In genomic region chr16:80085606-80086005, GRCh38 we compare ENCODE assay signal across 17 cellular contexts.
A peak's percentile ranks its signal among the peaks of the same experiment; 100 is the strongest.
DNase-seq lines count a peak whose midpoint lies in the region; ATAC-seq, FAIRE-seq and TF ChIP-seq lines count a peak whose summit lies in the region.
"Had no signal": no experiment of that assay in that cellular context is flagged by ENCODE, and none has a peak within 500 bp of the region (broad histone marks: within the 10 kb centered on the region; RNA-seq: fewer than 3 reads in every experiment).

No MANE protein-coding gene starts in this region.

- H3K36me3 ChIP-seq in RWPE2 (ENCODE audit: low read depth) = no peaks in the 10 kb centered on the region
- no peaks in the 10 kb centered on the region for H3K36me3 ChIP-seq in keratinocyte (ENCODE audit: control insufficient read depth in 2 of 2, extremely low read depth in 1 of 2, insufficient read depth in 2 of 2, low read length in 2 of 2)
- H3K36me3 ChIP-seq in upper lobe of left lung = no peaks in the 10 kb centered on the region

- H3K4me1 Mint-ChIP-seq in naive thymus-derived CD8-positive, alpha-beta T cell = no peaks in the 10 kb centered on the region
- H3K4me1 Mint-ChIP-seq: CD14-positive monocyte had no signal

- no peaks in the 10 kb centered on the region for H3K9me3 ChIP-seq in RWPE2 (ENCODE audit: severe bottlenecking)
- no peaks in the 10 kb centered on the region for H3K9me3 ChIP-seq in keratinocyte (ENCODE audit: control insufficient read depth, low read depth, low read length)
- H3K9me3 ChIP-seq in upper lobe of left lung = no peaks in the 10 kb centered on the region

- H3K4me3 ChIP-seq in RWPE2 (ENCODE audit: severe bottlenecking) (no peak overlapping the region), keratinocyte (ENCODE audit: control insufficient read depth in 2 of 3, extremely low read depth in 1 of 3, insufficient read depth in 2 of 3, low read depth in 1 of 3, low read length in 3 of 3) (no peak overlapping the region), upper lobe of left lung (no peak overlapping the region)

- no peaks in the 10 kb centered on the region for H3K27me3 Mint-ChIP-seq in naive thymus-derived CD8-positive, alpha-beta T cell

- H3K79me2 ChIP-seq in keratinocyte (ENCODE audit: control insufficient read depth, insufficient read depth, low read length) = no peaks in the 10 kb centered on the region

- H3K9me3 Mint-ChIP-seq in naive thymus-derived CD8-positive, alpha-beta T cell = peaks cover 0 to 2% (median 0%) of the 10 kb centered on the region in 9 donors
- H3K9me3 Mint-ChIP-seq: CD8-positive, alpha-beta T cell; H9 had no signal

- TF ChIP-seq POLR2A in upper lobe of left lung (IDR thresholded peaks at IDR 0.05) = no peak

- H3K27ac Mint-ChIP-seq in naive thymus-derived CD8-positive, alpha-beta T cell = no peak overlapping the region
- H3K27ac Mint-ChIP-seq: CD14-positive monocyte; CD8-positive, alpha-beta T cell; H9 had no signal

- WGBS in upper lobe of left lung, 2 donors = 79 to 80% methylated on average over 2 of the region's 2 CpGs

- no peaks in the 10 kb centered on the region for H3K4me1 ChIP-seq in RWPE2 (ENCODE audit: insufficient read depth, poor library complexity, severe bottlenecking)
- peaks cover 4% of the 10 kb centered on the region for H3K4me1 ChIP-seq in keratinocyte (ENCODE audit: control insufficient read depth, extremely low read depth, insufficient read depth, low read length)
- H3K4me1 ChIP-seq in upper lobe of left lung = no peaks in the 10 kb centered on the region

- ATAC-seq in RWPE2 (ENCODE audit: low read depth) (peak; percentile 83), upper lobe of left lung (ENCODE audit: low FRiP score in 2 of 2) (no peak)
- ATAC-seq in naive thymus-derived CD8-positive, alpha-beta T cell = no peak
- ATAC-seq: CD8-positive, alpha-beta T cell had no signal

- no peak overlapping the region for H3K4me3 Mint-ChIP-seq in naive thymus-derived CD8-positive, alpha-beta T cell
- H3K4me3 Mint-ChIP-seq: CD14-positive monocyte; CD8-positive, alpha-beta T cell; H9 had no signal

- dilution Hi-C loops in keratinocyte (cut with MboI; ENCODE audit: extremely low pct_ligation_motif_present, low sequenced_read_pairs) = no loop called here

- DNase-seq in NCI-H2029 treated with DMSO at 0.1 percent for 48 hours (lab: John Stamatoyannopoulos, UW) = peak; percentile 59
- no peak for DNase-seq in NCI-H2029 (lab: John Stamatoyannopoulos, UW)
- DNase-seq in ELR (ENCODE audit: low read depth) = peak; percentile 11
- DNase-seq in RWPE2 (ENCODE audit: low spot score) = no peak
- no peak for DNase-seq in keratinocyte (ENCODE audit: low read depth, low spot score)
- DNase-seq in stimulated activated CD4-positive, alpha-beta T cell treated with anti-CD3 and anti-CD28 coated beads, Interleukin-2, amount 100 ng/mL, for 48 hours = no peak
- no peak for DNase-seq in naive thymus-derived CD8-positive, alpha-beta T cell
- DNase-seq in upper lobe of left lung = no peak
- DNase-seq: CD8-positive, alpha-beta T cell; COR-L47; GDM1; GOT3; H9 had no signal

- H3K4me2 ChIP-seq in keratinocyte (ENCODE audit: control insufficient read depth, extremely low read depth, insufficient read depth, low read depth, low read length) = no peak overlapping the region

- H3K27ac ChIP-seq in RWPE2 (ENCODE audit: poor library complexity, severe bottlenecking) = no peak overlapping the region
- H3K27ac ChIP-seq in keratinocyte (ENCODE audit: control insufficient read depth, insufficient read depth, low read length) = no peak overlapping the region
- no peak overlapping the region for H3K27ac ChIP-seq in upper lobe of left lung
- H3K27ac ChIP-seq: 22Rv1 had no signal

- POLR2A ChIA-PET in naive thymus-derived CD8-positive, alpha-beta T cell (lab: Charles Lee) = no interaction called here

- H3K27me3 ChIP-seq in RWPE2 (ENCODE audit: insufficient read depth, poor library complexity, severe bottlenecking) (no peaks in the 10 kb centered on the region), keratinocyte (ENCODE audit: control insufficient read depth, extremely low read depth, insufficient read depth, low read length) (no peaks in the 10 kb centered on the region), upper lobe of left lung (no peaks in the 10 kb centered on the region)

- no peaks in the 10 kb centered on the region for H4K20me1 ChIP-seq in keratinocyte (ENCODE audit: control insufficient read depth, extremely low read depth, insufficient read depth, low read length)

- H3K36me3 Mint-ChIP-seq in naive thymus-derived CD8-positive, alpha-beta T cell = no peaks in the 10 kb centered on the region
- H3K36me3 Mint-ChIP-seq: CD14-positive monocyte; CD8-positive, alpha-beta T cell had no signal

- no peak overlapping the region for H3K9ac ChIP-seq in keratinocyte (ENCODE audit: control insufficient read depth, extremely low read depth, insufficient read depth, low read length)

- TF ChIP-seq EP300 in upper lobe of left lung (IDR thresholded peaks at IDR 0.05) = no peak

- no peaks in the 10 kb centered on the region for H3K9me1 ChIP-seq in keratinocyte (ENCODE audit: control insufficient read depth, extremely low read depth, insufficient read depth, low read length)

- TF ChIP-seq CTCF in RWPE2 (IDR thresholded peaks at IDR 0.05; ENCODE audit: poor library complexity, severe bottlenecking) (no peak), keratinocyte (optimal IDR thresholded peaks at IDR 0.05 in 1 of 3, IDR thresholded peaks at IDR 0.05 in 1 of 3, conservative IDR thresholded peaks at IDR 0.05 in 1 of 3; ENCODE audit: extremely low read depth in 1 of 3, insufficient read depth in 2 of 3, low read length in 3 of 3) (no peak), upper lobe of left lung (IDR thresholded peaks at IDR 0.05) (no peak)

- FAIRE-seq in keratinocyte (lab: Jason Lieb, UNC) = peak; percentile 26
- FAIRE-seq: GM12892, HepG2 had no signal

- H2AFZ ChIP-seq in keratinocyte (ENCODE audit: control insufficient read depth, low read length) = no peak overlapping the region

Comparison
In these comparisons a context has a peak if more than half of its experiments do, and no peak if none do; other contexts are left out.
1. DNase-seq: peak in NCI-H2029 treated with DMSO at 0.1 percent for 48 hours (single experiment) and ELR (single experiment); none in NCI-H2029 (single experiment), RWPE2 (single experiment), keratinocyte (single experiment), stimulated activated CD4-positive, alpha-beta T cell treated with anti-CD3 and anti-CD28 coated beads, Interleukin-2, amount 100 ng/mL, for 48 hours (0 of 2), naive thymus-derived CD8-positive, alpha-beta T cell (0 of 10) and upper lobe of left lung (0 of 2).